In genomic region chr16:85291302-85292148, GRCh38 we compare ENCODE assay signal across 11 cellular contexts.
A peak's percentile ranks its signal among the peaks of the same experiment; 100 is the strongest.
DNase-seq lines count a peak whose midpoint lies in the region; ATAC-seq and TF ChIP-seq lines count a peak whose summit lies in the region.
"Had no signal": no experiment of that assay in that cellular context is flagged by ENCODE, and none has a peak within 500 bp of the region (broad histone marks: within the 10 kb centered on the region; RNA-seq: fewer than 3 reads in every experiment).

No MANE protein-coding gene starts in this region.

- peak overlapping the region; percentile 32 for H3K27ac ChIP-seq in fibroblast of lung (ENCODE audit: insufficient read depth, low read length)
- H3K27ac ChIP-seq in vagina, result peak overlapping the region; percentile 5

- no peak for TF ChIP-seq POLR2A in vagina (IDR thresholded peaks at IDR 0.05)

- no peaks in the 10 kb centered on the region for H3K79me2 ChIP-seq in fibroblast of lung (ENCODE audit: control insufficient read depth, insufficient read depth, low read length)

- H3K27me3 ChIP-seq in fibroblast of lung (ENCODE audit: control insufficient read depth, insufficient read depth, low read length) (no peaks in the 10 kb centered on the region), vagina (no peaks in the 10 kb centered on the region)

- DNase-seq in Right ventricle myocardium inferior (ENCODE audit: missing footprints) (peak; percentile 82), cardiac septum (ENCODE audit: low spot score) (no peak), fibroblast of lung (ENCODE audit: low read depth in 2 of 2) (peak in 1 of 2 donors; percentile 64), middle frontal gyrus (ENCODE audit: extremely low spot score, low spot score) (peak; percentile 11), vagina (ENCODE audit: extremely low spot score in 2 of 2) (no peak), HK-2 (ENCODE audit: unreplicated experiment) (no peak), NCI-H2029 (lab: John Stamatoyannopoulos, UW) (no peak)
- DNase-seq: HCEC 1CT; NCI-H446 treated with DMSO at 0.1 percent for 48 hours; stimulated activated CD8-positive, alpha-beta memory T cell treated with anti-CD3 and anti-CD28 coated beads, Interleukin-4, amount 100 ng/mL, for 48 hours had no signal

- no peaks in the 10 kb centered on the region for H4K20me1 ChIP-seq in fibroblast of lung (ENCODE audit: control insufficient read depth, extremely low read depth, insufficient read depth, low read length)

- peaks cover 19% of the 10 kb centered on the region for H3K4me1 ChIP-seq in fibroblast of lung (ENCODE audit: control insufficient read depth, extremely low read depth, insufficient read depth, low read length)
- peaks cover 7% of the 10 kb centered on the region for H3K4me1 ChIP-seq in vagina

- intact Hi-C loops in Right ventricle myocardium inferior (cut with DNase I), result no loop called here
- intact Hi-C loops in cardiac septum (cut with DNase I), result no loop called here
- intact Hi-C loops in vagina (cut with DNase I), result no loop called here

- no peak for TF ChIP-seq CTCF in fibroblast of lung (conservative IDR thresholded peaks at IDR 0.05 in 1 of 2, IDR thresholded peaks at IDR 0.05 in 1 of 2; ENCODE audit: low read depth in 1 of 2, low read length in 2 of 2)
- no peak for TF ChIP-seq CTCF in vagina (IDR thresholded peaks at IDR 0.05)

- ATAC-seq in Right ventricle myocardium inferior (peak; percentile 63), HG03159 (IDR thresholded peaks at IDR 0.05; ENCODE audit: unreplicated experiment) (no peak)

- no peak overlapping the region for H2AFZ ChIP-seq in fibroblast of lung (ENCODE audit: low read length)

- peak overlapping the region; percentile 5 for H3K4me2 ChIP-seq in fibroblast of lung (ENCODE audit: extremely low read depth, insufficient read depth, low read length)

- H3K9me3 ChIP-seq in fibroblast of lung (ENCODE audit: control insufficient read depth, insufficient read depth, low read depth, low read length) (no peaks in the 10 kb centered on the region), vagina (no peaks in the 10 kb centered on the region)

- H3K9ac ChIP-seq in fibroblast of lung (ENCODE audit: insufficient read depth, low read length), result peak overlapping the region; percentile 7

- no peak overlapping the region for H3K4me3 ChIP-seq in fibroblast of lung (replicated peaks in 1 of 4; ENCODE audit: control extremely low read depth in 1 of 4, insufficient read depth in 1 of 4, low read depth in 3 of 4, low read length in 4 of 4)
- H3K4me3 ChIP-seq in vagina, result no peak overlapping the region

- no peaks in the 10 kb centered on the region for H3K36me3 ChIP-seq in fibroblast of lung (ENCODE audit: control insufficient read depth, insufficient read depth, low read length)
- no peaks in the 10 kb centered on the region for H3K36me3 ChIP-seq in vagina

Comparison
In these comparisons a context has a peak if more than half of its experiments do, and no peak if none do; other contexts are left out.
1. DNase-seq: peak in Right ventricle myocardium inferior (single experiment) and middle frontal gyrus (single experiment); none in cardiac septum (single experiment), vagina (0 of 2), HK-2 (single experiment) and NCI-H2029 (single experiment).